In genomic region chr7:56106108-56107073, GRCh38 we compare ENCODE assay signal across 8 cellular contexts. TPM values are rescaled to one million over a fixed set of nuclear protein-coding genes. Genes with fewer than 3 reads are reported as not detected.
DNase-seq lines count a peak whose midpoint lies in the region; ATAC-seq and TF ChIP-seq lines count a peak whose summit lies in the region.

Gene CHCHD2 (minus strand): TSS chr7:56106476. CDS start chr7:56106413, 63 bp downstream.

- H3K4me3 ChIP-seq in DOHH2 (ENCODE audit: low read length) (peak within 1 kb of the TSS; percentile 87), esophagus squamous epithelium (peak within 1 kb of the TSS; percentile 64 to 94 (median 84))

- H3K27ac ChIP-seq in DOHH2 (ENCODE audit: low read depth, low read length) (peak within 1 kb of the TSS; percentile 51), esophagus squamous epithelium (peak within 1 kb of the TSS; percentile 91 to 97 (median 95))

- TF ChIP-seq POLR2A in esophagus squamous epithelium (IDR thresholded peaks at IDR 0.05), result peak in 3 of 4 donors; percentile 88 to 92 (median 92)

- intact Hi-C loops in esophagus squamous epithelium (cut with DNase I) (no loop called here), natural killer cell (cut with micrococcal nuclease) (loop anchor here (1.0 to 5.0 kb wide), 3 partner anchors 54 to 1349 kb away; partner anchors contain the start of genes CCT6A, MRPS17, PSPH and SEC61G)

- H3K9me3 Mint-ChIP-seq in natural killer cell, result no peaks in the 10 kb centered on the region

- H3K27ac Mint-ChIP-seq in natural killer cell, result peak within 1 kb of the TSS; percentile 98 to 100

- DNase-seq in GOT3 (lab: John Stamatoyannopoulos, UW) (peak; percentile 91), LHCN-M2 (ENCODE audit: low read depth) (peak; percentile 100), RPMI7951 (ENCODE audit: low read depth) (peak; percentile 100), activated T-helper 1 cell treated with Interleukin-2 at 50 U/mL for 16 hours (ENCODE audit: low read depth) (peak; percentile 87), esophagus squamous epithelium (lab: John Stamatoyannopoulos, UW) (peak; percentile 78), natural killer cell (peak; percentile 88)
- peak; percentile 95 for DNase-seq in stimulated activated naive CD4-positive, alpha-beta T cell treated with Interleukin-2 at 50 U/mL for 16 hours (lab: John Stamatoyannopoulos, UW)

- H4K20me1 ChIP-seq in DOHH2 (ENCODE audit: control insufficient read depth, insufficient read depth, low read depth, low read length), result peaks cover 34% of the 10 kb centered on the region

- H3K4me2 ChIP-seq in DOHH2 (ENCODE audit: low read length), result peak within 1 kb of the TSS; percentile 66

- ATAC-seq in natural killer cell, result peak; percentile 96 to 100 (median 98)

- peaks cover 24 to 30% of the 10 kb centered on the region in 2 donors for H3K4me1 Mint-ChIP-seq in natural killer cell

- H3K9me2 ChIP-seq in DOHH2 (replicated peaks; ENCODE audit: control insufficient read depth, low read length), result no peaks in the 10 kb centered on the region

- H3K27me3 ChIP-seq in DOHH2 (ENCODE audit: control insufficient read depth, low read length) (no peaks in the 10 kb centered on the region), esophagus squamous epithelium (no peaks in the 10 kb centered on the region)

- TF ChIP-seq CTCF in DOHH2 (IDR thresholded peaks at IDR 0.05; ENCODE audit: low read depth, low read length, poor library complexity, severe bottlenecking) (no peak), esophagus squamous epithelium (IDR thresholded peaks at IDR 0.05) (no peak), natural killer cell (IDR thresholded peaks at IDR 0.05) (no peak)

- H3K9me3 ChIP-seq in DOHH2 (ENCODE audit: control insufficient read depth, insufficient read depth, low read length) (peaks cover 9% of the 10 kb centered on the region; the same call in 1 of the 2 replicates), esophagus squamous epithelium (no peaks in the 10 kb centered on the region)

- peaks cover 47% of the 10 kb centered on the region for H3K79me2 ChIP-seq in DOHH2 (ENCODE audit: control insufficient read depth, low read length)

- peak within 1 kb of the TSS; percentile 97 for H3K4me3 Mint-ChIP-seq in natural killer cell

- 4 to 6% methylated on average over 14 to 15 of the region's 57 CpGs for WGBS in esophagus squamous epithelium, 2 donors

- H3K4me1 ChIP-seq in DOHH2 (ENCODE audit: control insufficient read depth, low read length) (peaks cover 35% of the 10 kb centered on the region), esophagus squamous epithelium (peaks cover 11 to 30% (median 11%) of the 10 kb centered on the region in 3 donors)

- peaks cover 21% of the 10 kb centered on the region for H3F3A ChIP-seq in DOHH2 (ENCODE audit: control insufficient read depth, insufficient read depth)

- H3K36me3 ChIP-seq in DOHH2 (ENCODE audit: control insufficient read depth, low read length), result peaks cover 48% of the 10 kb centered on the region
- H3K36me3 ChIP-seq in esophagus squamous epithelium, result peaks cover 20 to 31% (median 30%) of the 10 kb centered on the region in 3 donors

- H3K27me3 Mint-ChIP-seq in natural killer cell (ENCODE audit: low read depth in 2 of 2), result no peaks in the 10 kb centered on the region

- H3K36me3 Mint-ChIP-seq in natural killer cell, result peaks cover 6% of the 10 kb centered on the region

RNA-seq across cellular contexts. Expression of gene CHCHD2, which starts in this region (rescaled TPM):
- total RNA-seq in LHCN-M2 (2014; rRNA removed) (641 and 683 TPM in 2 replicates), esophagus squamous epithelium (100 to 1,000 TPM; 296 to 475 (median 347) TPM), natural killer cell (100 to 1,000 TPM; 176 to 224 (median 184) TPM)
- 700 TPM for polyA plus RNA-seq in LHCN-M2 (2012)
- total RNA-seq in RPMI7951 (2014; rRNA removed; shearing (Covaris generic)), result 948 and 1,255 TPM in 2 replicates

Comparison
In these comparisons a context has a peak if more than half of its experiments do, and no peak if none do; other contexts are left out.
1. Peak in every context shown above with its lines: DNase-seq, ATAC-seq, H3K4me3 ChIP-seq and H3K27ac ChIP-seq.